7 cellular contexts compared by ENCODE assay signal in the genomic region with DNA sequence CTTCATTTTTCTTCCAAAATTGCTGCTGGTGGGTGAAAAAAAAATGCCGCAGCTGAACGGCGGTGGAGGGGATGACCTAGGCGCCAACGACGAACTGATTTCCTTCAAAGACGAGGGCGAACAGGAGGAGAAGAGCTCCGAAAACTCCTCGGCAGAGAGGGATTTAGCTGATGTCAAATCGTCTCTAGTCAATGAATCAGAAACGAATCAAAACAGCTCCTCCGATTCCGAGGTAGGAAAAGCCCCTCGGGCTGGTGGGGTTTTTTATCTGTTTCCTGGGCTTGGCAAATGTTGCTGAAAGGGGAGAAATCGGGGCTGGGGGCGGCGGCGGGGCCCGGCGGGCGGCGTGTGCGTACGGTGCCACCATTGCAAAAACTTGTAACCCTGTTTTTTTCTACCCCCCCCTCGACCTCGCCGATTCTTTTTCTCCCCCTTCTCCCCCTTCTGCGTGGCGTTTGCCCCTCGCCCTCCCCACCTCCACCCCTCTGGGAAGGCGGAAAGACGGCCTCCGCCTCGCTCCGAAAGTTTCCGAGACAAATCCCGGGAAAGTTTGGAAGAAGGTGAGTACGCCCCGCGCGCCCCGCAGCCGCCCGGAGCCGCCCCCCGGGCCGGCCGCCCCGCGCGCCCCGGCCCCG. TPM values are rescaled to one million over a fixed set of nuclear protein-coding genes. Genes with fewer than 3 reads are reported as not detected.
DNase-seq lines count a peak whose midpoint lies in the region; ATAC-seq and TF ChIP-seq lines count a peak whose summit lies in the region.

No MANE protein-coding gene starts in this region.

- no peak overlapping the region for H4K5ac ChIP-seq in H9 (ENCODE audit: insufficient read length, low read depth, low read length)

- H3K4me1 ChIP-seq in H9 (ENCODE audit: insufficient read depth, low read length) (peaks cover 9% of the 10 kb centered on the region), Panc1 (ENCODE audit: control insufficient read depth, insufficient read depth, low read length) (peaks cover 25% of the 10 kb centered on the region)

- H3K79me2 ChIP-seq in H9 (ENCODE audit: insufficient read depth, low read length) = peaks cover 17% of the 10 kb centered on the region; the same call in 1 of the 2 replicates

- H3K23ac ChIP-seq in H9 (ENCODE audit: insufficient read length, low read depth, low read length) = no peak overlapping the region

- H3K27me3 Mint-ChIP-seq in H9 (ENCODE audit: low read depth) = no peaks in the 10 kb centered on the region
- H3K27me3 Mint-ChIP-seq in immature natural killer cell (ENCODE audit: low read depth in 3 of 3) = peaks cover 18 to 21% (median 21%) of the 10 kb centered on the region in 3 donors

- TF ChIP-seq CTCF in H9 (conservative IDR thresholded peaks at IDR 0.05) = no peak
- TF ChIP-seq CTCF in Panc1 (IDR thresholded peaks at IDR 0.05) = no peak

- H3K79me1 ChIP-seq in H9 (ENCODE audit: insufficient read depth, low read depth, low read length, poor library complexity, severe bottlenecking) = no peaks in the 10 kb centered on the region

- peak overlapping the region; percentile 72 for H3K4me2 ChIP-seq in H9 (ENCODE audit: insufficient read depth, insufficient read length, low read length)

- POLR2A ChIA-PET in Panc1 (lab: Charles Lee) = interaction anchor here (0.6 to 0.8 kb wide), 4 partner anchors 187 to 310 kb away, joined by 3 to 10 read pairs (median 10); no protein-coding TSS in a partner anchor

- H3K27ac Mint-ChIP-seq in H9 (peak overlapping the region; percentile 97 to 99 (median 98)), immature natural killer cell (peak overlapping the region; percentile 78 to 95 (median 86))

- H3K36me3 Mint-ChIP-seq in H9 (ENCODE audit: insufficient read depth in 1 of 3, low read depth in 3 of 3) (peaks cover 12 to 27% (median 23%) of the 10 kb centered on the region in 3 experiments), immature natural killer cell (peaks cover 0 to 4% (median 0%) of the 10 kb centered on the region in 3 donors)

- H2AK5ac ChIP-seq in H9 (ENCODE audit: insufficient read length, low read length) = no peak overlapping the region

- no peak overlapping the region for H3K56ac ChIP-seq in H9 (ENCODE audit: insufficient read length, low read depth, low read length)

- no peak overlapping the region for H2BK5ac ChIP-seq in H9 (ENCODE audit: insufficient read length, low read length)

- H3T11ph ChIP-seq in H9 (ENCODE audit: low read length) = no peak overlapping the region

- H4K91ac ChIP-seq in H9 (ENCODE audit: insufficient read length, low read depth, low read length) = no peak overlapping the region

- DNase-seq in H9 = no peak
- no peak for DNase-seq in Panc1 (ENCODE audit: low read depth, low spot score)
- DNase-seq in astrocyte of the hippocampus (ENCODE audit: low read depth, low spot score) = peak; percentile 57
- DNase-seq in immature natural killer cell = peak; percentile 20 to 21 (median 21)
- peak; percentile 16 for DNase-seq in stimulated activated CD4-positive, alpha-beta T cell treated with anti-CD3 and anti-CD28 coated beads, Interleukin-4, amount 100 ng/mL, for 1 hour
- DNase-seq in NCI-H2196 (lab: John Stamatoyannopoulos, UW; ENCODE audit: unreplicated experiment) = no peak

- H3K18ac ChIP-seq in H9 (ENCODE audit: insufficient read length, low read depth, low read length) = no peak overlapping the region

- H3K9me3 Mint-ChIP-seq in H9 = peaks cover 0 to 4% of the 10 kb centered on the region in 2 experiments; a peak in 3 of 5 replicates
- H3K9me3 Mint-ChIP-seq in immature natural killer cell = peaks cover 0 to 1% (median 0%) of the 10 kb centered on the region in 6 donors

- H3K9ac ChIP-seq in H9 (ENCODE audit: extremely low read depth, insufficient read length, low read length) = peak overlapping the region; percentile 76

- H3K14ac ChIP-seq in H9 (ENCODE audit: insufficient read depth, low read length) = peak overlapping the region; percentile 63; the same call in 1 of the 2 replicates

- H3K4me3 ChIP-seq in Panc1 (ENCODE audit: low read depth in 2 of 2, low read length in 2 of 2) = peak overlapping the region; percentile 85 to 90

- no peak overlapping the region for H2BK12ac ChIP-seq in H9 (ENCODE audit: insufficient read length, low read depth, low read length)

- H3K27ac ChIP-seq in H9 (ENCODE audit: insufficient read length, low read depth, low read length) (no peak overlapping the region), Panc1 (ENCODE audit: low read length) (peak overlapping the region; percentile 97)

- peak overlapping the region; percentile 98 to 100 for H3K4me3 Mint-ChIP-seq in H9
- H3K4me3 Mint-ChIP-seq in immature natural killer cell = peak overlapping the region; percentile 94 to 99 (median 96)

- CTCF ChIA-PET in Panc1 (lab: Charles Lee) = no interaction called here

- no peak overlapping the region for H2AFZ ChIP-seq in H9 (ENCODE audit: low read length)

- peaks cover 22% of the 10 kb centered on the region for H3K36me3 ChIP-seq in Panc1 (ENCODE audit: control insufficient read depth, insufficient read depth, low read length)

- H3K9me3 ChIP-seq in H9 (ENCODE audit: control insufficient read depth, low read depth, low read length) (no peaks in the 10 kb centered on the region), Panc1 (ENCODE audit: control insufficient read depth, insufficient read depth, low read depth, low read length) (no peaks in the 10 kb centered on the region)

- H3K27me3 ChIP-seq in H9 (ENCODE audit: insufficient read depth, low read length) (no peaks in the 10 kb centered on the region), Panc1 (ENCODE audit: control insufficient read depth, insufficient read depth, low read length) (no peaks in the 10 kb centered on the region)

- H2BK15ac ChIP-seq in H9 (ENCODE audit: low read depth, low read length) = no peak overlapping the region

- no TSS peak for BruUV-seq in Panc1 (replicated peaks; lab: Mats Ljungman, UMichigan)

- intact Hi-C loops in Panc1 (cut with micrococcal nuclease; ENCODE audit: unreplicated experiment) = loop anchor here (5.0 to 10.0 kb wide), 4 partner anchors 106 to 476 kb away; no protein-coding TSS in a partner anchor

- no peak overlapping the region for H4K8ac ChIP-seq in H9 (replicated peaks; ENCODE audit: insufficient read length, low read depth, low read length)

- H3K4ac ChIP-seq in H9 (ENCODE audit: low read depth, low read length) = no peak overlapping the region

- H2BK120ac ChIP-seq in H9 (ENCODE audit: low read depth, low read length, poor library complexity, severe bottlenecking) = no peak overlapping the region

- H4K20me1 ChIP-seq in H9 (ENCODE audit: control insufficient read depth, insufficient read depth, insufficient read length) = no peaks in the 10 kb centered on the region

- H3K4me1 Mint-ChIP-seq in H9 = peaks cover 56 to 57% of the 10 kb centered on the region in 2 experiments
- peaks cover 24 to 49% of the 10 kb centered on the region in 2 donors for H3K4me1 Mint-ChIP-seq in immature natural killer cell

- in situ Hi-C loops in Panc1 (cut with HindIII; ENCODE audit: low pct_unique_long_range_greater_than_20kb, low sequenced_read_pairs) = no loop called here

- WGBS in H9 (ENCODE audit: extremely low coverage, insufficient read length, low lambda C conversion rate) = no CpG with 5 or more reads among the region's 54 CpGs

- ATAC-seq in Panc1 (peak; percentile 7), GM21447 (IDR thresholded peaks at IDR 0.05; ENCODE audit: unreplicated experiment) (no peak)

- no peak overlapping the region for H2BK20ac ChIP-seq in H9 (ENCODE audit: low read depth, low read length, poor library complexity, severe bottlenecking)

- H3K23me2 ChIP-seq in H9 (ENCODE audit: insufficient read length, low read depth, low read length, poor library complexity, severe bottlenecking) = peaks cover 23% of the 10 kb centered on the region

RNA-seq across cellular contexts. Expression of a gene that starts 0.8 kb away (rescaled TPM):
- total RNA-seq in H9 (2021) (71.1 and 73.0 TPM in 2 replicates), Panc1 (2021; ENCODE audit: unreplicated experiment) (45.2 TPM)
- 78.7 TPM for polyA plus RNA-seq in Panc1 (2012; ENCODE audit: insufficient read length)
- 1 to 10 TPM in 1 of 3 donors, under 1 TPM in 1, not detected in 1; 0.83 to 1.8 TPM for polyA plus RNA-seq in immature natural killer cell

Comparison
In these comparisons a context has a peak if more than half of its experiments do, and no peak if none do; other contexts are left out.
1. DNase-seq: peak in astrocyte of the hippocampus (single experiment), immature natural killer cell (3 of 3) and stimulated activated CD4-positive, alpha-beta T cell treated with anti-CD3 and anti-CD28 coated beads, Interleukin-4, amount 100 ng/mL, for 1 hour (single experiment); none in H9 (single experiment), Panc1 (single experiment) and NCI-H2196 (single experiment).